ENCODE assay signal across 21 cellular contexts in genomic region chr18:50397023-50397422, GRCh38. TPM values are rescaled to one million over a fixed set of nuclear protein-coding genes. Genes with fewer than 3 reads are reported as not detected.
DNase-seq lines count a peak whose midpoint lies in the region; ATAC-seq and TF ChIP-seq lines count a peak whose summit lies in the region.
"Had no signal": no experiment of that assay in that cellular context is flagged by ENCODE, and none has a peak within 500 bp of the region (broad histone marks: within the 10 kb centered on the region; RNA-seq: fewer than 3 reads in every experiment).

No MANE protein-coding gene starts in this region.

- no peak overlapping the region for H3K9ac ChIP-seq in smooth muscle cell (ENCODE audit: low read depth)
- H3K9ac ChIP-seq in PC-3 (ENCODE audit: low read length) = no peak overlapping the region

- no peaks in the 10 kb centered on the region for H3K36me3 ChIP-seq in smooth muscle cell (ENCODE audit: low read depth)
- H3K36me3 ChIP-seq in tibial nerve = no peaks in the 10 kb centered on the region
- H3K36me3 ChIP-seq in PC-3 (ENCODE audit: low read depth, low read length) = no peaks in the 10 kb centered on the region

- no peak for TF ChIP-seq CTCF in NB4 (IDR thresholded peaks at IDR 0.05; ENCODE audit: low read depth, low read length)
- no peak for TF ChIP-seq CTCF in smooth muscle cell (IDR thresholded peaks at IDR 0.05; ENCODE audit: borderline replicate concordance, insufficient read depth, poor library complexity, severe bottlenecking)
- no peak for TF ChIP-seq CTCF in tibial nerve (IDR thresholded peaks at IDR 0.05)
- TF ChIP-seq CTCF in PC-3 (conservative IDR thresholded peaks at IDR 0.05; ENCODE audit: low read depth, low read length) = no peak

- DNase-seq in NCI-H1436 (lab: John Stamatoyannopoulos, UW) = peak; percentile 12
- no peak for DNase-seq in NCI-H1436 treated with DMSO at 0.1 percent for 48 hours (lab: John Stamatoyannopoulos, UW)
- peak; percentile 11 for DNase-seq in NB4 (ENCODE audit: low read depth)
- peak; percentile 4 for DNase-seq in fibroblast of the conjunctiva (ENCODE audit: low read depth)
- no peak for DNase-seq in smooth muscle cell (lab: John Stamatoyannopoulos, UW; ENCODE audit: unreplicated experiment)
- no peak for DNase-seq in tibial nerve (ENCODE audit: low spot score in 2 of 2)
- DNase-seq in stimulated activated CD4-positive, alpha-beta T cell treated with anti-CD3 and anti-CD28 coated beads, Interleukin-2, amount 100 ng/mL, for 48 hours = no peak
- no peak for DNase-seq in PC-3
- DNase-seq: CD4-positive, alpha-beta memory T cell; DMS79; H7; KBM-7; NCI-H1105 treated with DMSO at 0.1 percent for 48 hours; NCI-H1930; NCI-H446 treated with DMSO at 0.1 percent for 48 hours; NCI-H774; RPMI8226; SIG-M5; T-helper 1 cell had no signal

- no peaks in the 10 kb centered on the region for H3K9me3 ChIP-seq in smooth muscle cell (replicated peaks; ENCODE audit: low read depth)
- no peaks in the 10 kb centered on the region for H3K9me3 ChIP-seq in tibial nerve
- no peaks in the 10 kb centered on the region for H3K9me3 ChIP-seq in PC-3 (ENCODE audit: low read length)

- no peak for TF ChIP-seq EP300 in tibial nerve (IDR thresholded peaks at IDR 0.05)

- intact Hi-C loops in PC-3 (cut with micrococcal nuclease) = no loop called here

- H3K27ac ChIP-seq in smooth muscle cell (ENCODE audit: low read depth) = no peak overlapping the region
- H3K27ac ChIP-seq in tibial nerve = no peak overlapping the region
- no peak overlapping the region for H3K27ac ChIP-seq in PC-3 (ENCODE audit: low read length)
- H3K27ac ChIP-seq: 22Rv1 had no signal

- H3F3A ChIP-seq in smooth muscle cell (ENCODE audit: low read depth) (no peaks in the 10 kb centered on the region), PC-3 (ENCODE audit: low read length, unreplicated experiment) (no peaks in the 10 kb centered on the region)

- 79% methylated on average over 4 of the region's 4 CpGs for WGBS in smooth muscle cell (ENCODE audit: low lambda C conversion rate)
- 83 to 87% methylated on average over 4 of the region's 4 CpGs for WGBS in tibial nerve, 2 donors

- ATAC-seq in PC-3 = no peak
- ATAC-seq: HepG2 had no signal

- H2AFZ ChIP-seq in smooth muscle cell (ENCODE audit: low read depth) (peak overlapping the region; percentile 86), PC-3 (ENCODE audit: low read length) (no peak overlapping the region)

- H3K9me2 ChIP-seq in PC-3 (replicated peaks; ENCODE audit: low read length) = no peaks in the 10 kb centered on the region

- no peak overlapping the region for H3K4me2 ChIP-seq in smooth muscle cell
- H3K4me2 ChIP-seq in PC-3 (ENCODE audit: low read length) = no peak overlapping the region

- H3K4me3 ChIP-seq in NB4 (ENCODE audit: low read depth, low read length) = no peak overlapping the region
- H3K4me3 ChIP-seq in smooth muscle cell = no peak overlapping the region
- H3K4me3 ChIP-seq in tibial nerve = no peak overlapping the region
- no peak overlapping the region for H3K4me3 ChIP-seq in PC-3 (ENCODE audit: low read length)

- no peaks in the 10 kb centered on the region for H3K27me3 ChIP-seq in smooth muscle cell (ENCODE audit: low read depth)
- peaks cover 0 to 35% of the 10 kb centered on the region in 2 donors for H3K27me3 ChIP-seq in tibial nerve
- no peaks in the 10 kb centered on the region for H3K27me3 ChIP-seq in PC-3 (ENCODE audit: low read length)

- H3K79me2 ChIP-seq in smooth muscle cell (ENCODE audit: low read depth) = no peaks in the 10 kb centered on the region
- no peaks in the 10 kb centered on the region for H3K79me2 ChIP-seq in PC-3 (ENCODE audit: low read length)

- POLR2A ChIA-PET in PC-3 (lab: Charles Lee; ENCODE audit: unreplicated experiment) = no interaction called here

- TF ChIP-seq POLR2A in NB4 (IDR thresholded peaks at IDR 0.05; ENCODE audit: extremely low read depth, insufficient read length) = no peak
- TF ChIP-seq POLR2A in tibial nerve (IDR thresholded peaks at IDR 0.05) = no peak

- no peaks in the 10 kb centered on the region for H4K20me1 ChIP-seq in smooth muscle cell (ENCODE audit: low read depth)
- H4K20me1 ChIP-seq in PC-3 (ENCODE audit: low read length) = no peaks in the 10 kb centered on the region

- BruUV-seq in PC-3 (replicated peaks; lab: Mats Ljungman, UMichigan) = no TSS peak

- H3K4me1 ChIP-seq in smooth muscle cell (ENCODE audit: low read depth) (peaks cover 22% of the 10 kb centered on the region), tibial nerve (peaks cover 0 to 4% (median 0%) of the 10 kb centered on the region in 4 donors), PC-3 (ENCODE audit: insufficient read depth, low read length) (no peaks in the 10 kb centered on the region)

- CTCF ChIA-PET in PC-3 (lab: Charles Lee) = no interaction called here

RNA-seq across cellular contexts. Expression of gene SKA1, which starts 22.2 kb away (rescaled TPM):
- total RNA-seq in smooth muscle cell (7.8 and 8.4 TPM in 2 replicates), tibial nerve (not detected), PC-3 (2014; rRNA removed) (11.6 and 17.2 TPM in 2 replicates)
- 4.9 and 5.8 TPM in 2 replicates for polyA plus RNA-seq in smooth muscle cell

Comparison
In these comparisons a context has a peak if more than half of its experiments do, and no peak if none do; other contexts are left out.
1. DNase-seq: peak in NCI-H1436 (single experiment), NB4 (single experiment) and fibroblast of the conjunctiva (single experiment); none in NCI-H1436 treated with DMSO at 0.1 percent for 48 hours (single experiment), smooth muscle cell (single experiment), tibial nerve (0 of 2), stimulated activated CD4-positive, alpha-beta T cell treated with anti-CD3 and anti-CD28 coated beads, Interleukin-2, amount 100 ng/mL, for 48 hours (0 of 2) and PC-3 (single experiment).